Comparison of ENCODE assay signal across 25 cellular contexts in the genomic region with DNA sequence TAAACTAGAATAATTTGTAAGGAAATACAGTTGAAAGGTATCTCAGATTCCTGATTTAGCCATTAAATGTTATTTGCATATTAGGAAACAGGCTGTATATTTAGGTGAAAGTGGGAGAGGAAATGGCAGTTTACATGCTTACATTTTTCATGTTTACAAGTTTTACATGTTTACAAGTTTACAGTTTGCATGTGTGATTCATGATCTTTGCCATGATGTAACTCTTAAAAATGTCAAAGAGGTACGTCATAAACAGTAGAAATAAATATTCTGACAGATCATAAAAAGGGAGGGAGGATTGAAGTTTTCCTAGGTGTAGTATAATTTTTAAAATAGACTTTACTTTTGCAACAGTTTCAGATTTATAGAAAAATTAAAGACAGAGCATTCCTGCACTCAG.
"Had no signal": no experiment of that assay in that cellular context is flagged by ENCODE, and none has a peak within 500 bp of the region (broad histone marks: within the 10 kb centered on the region; RNA-seq: fewer than 3 reads in every experiment).

No MANE protein-coding gene starts in this region.

- H3K27ac ChIP-seq: colonic mucosa, esophagus squamous epithelium, gastrocnemius medialis, heart left ventricle, hepatocyte, psoas muscle, sigmoid colon, testis, tibial artery had no signal

- H3K27me3 Mint-ChIP-seq: dendritic cell treated with granulocyte-macrophage colony-stimulating factor and Interleukin-4, amounts not matched to agents 40 ng/mL and 50 ng/mL, for 4 days; memory B cell; type B pancreatic cell had no signal

- H3K9me3 Mint-ChIP-seq: dendritic cell treated with granulocyte-macrophage colony-stimulating factor and Interleukin-4, amounts not matched to agents 40 ng/mL and 50 ng/mL, for 4 days; memory B cell; natural killer cell; stimulated activated effector memory CD8-positive, alpha-beta T cell treated with anti-CD3 and anti-CD28 coated beads, Interleukin-12 subunit alpha, Interleukin-12 subunit beta, amount 100 ng/mL, for 72 hours; type B pancreatic cell had no signal

- H2AFZ ChIP-seq: hepatocyte had no signal

- H3K27ac Mint-ChIP-seq: dendritic cell treated with granulocyte-macrophage colony-stimulating factor and Interleukin-4, amounts not matched to agents 40 ng/mL and 50 ng/mL, for 4 days; memory B cell; stimulated activated effector memory CD8-positive, alpha-beta T cell treated with anti-CD3 and anti-CD28 coated beads, Interleukin-12 subunit alpha, Interleukin-12 subunit beta, amount 100 ng/mL, for 72 hours; type B pancreatic cell had no signal

- ATAC-seq: gastrocnemius medialis; heart left ventricle; left lobe of liver; natural killer cell; psoas muscle; right cardiac atrium; stimulated activated effector memory CD8-positive, alpha-beta T cell treated with anti-CD3 and anti-CD28 coated beads, Interleukin-12 subunit alpha, Interleukin-12 subunit beta, amount 100 ng/mL, for 72 hours; stimulated activated naive CD8-positive, alpha-beta T cell treated with anti-CD3 and anti-CD28 coated beads, Interleukin-15, Interleukin-2, amounts not matched to agents 100 U/mL and 50 U/mL, for 24 hours had no signal

- H3K4me3 ChIP-seq: colonic mucosa, esophagus squamous epithelium, gastrocnemius medialis, heart left ventricle, hepatocyte, lung, psoas muscle, sigmoid colon, testis, tibial artery had no signal

- H3K9me3 ChIP-seq: colonic mucosa, esophagus squamous epithelium, gastrocnemius medialis, heart left ventricle, psoas muscle, sigmoid colon, testis, tibial artery had no signal

- H3K4me3 Mint-ChIP-seq: dendritic cell treated with granulocyte-macrophage colony-stimulating factor and Interleukin-4, amounts not matched to agents 40 ng/mL and 50 ng/mL, for 4 days; memory B cell; stimulated activated effector memory CD8-positive, alpha-beta T cell treated with anti-CD3 and anti-CD28 coated beads, Interleukin-12 subunit alpha, Interleukin-12 subunit beta, amount 100 ng/mL, for 72 hours; type B pancreatic cell had no signal

- H3K36me3 ChIP-seq: colonic mucosa, esophagus squamous epithelium, gastrocnemius medialis, heart left ventricle, sigmoid colon, tibial artery had no signal

- H3K36me3 Mint-ChIP-seq: natural killer cell had no signal

- H3K4me1 ChIP-seq: colonic mucosa, testis had no signal

- H3K27me3 ChIP-seq: colonic mucosa, esophagus squamous epithelium, gastrocnemius medialis, heart left ventricle, hepatocyte, sigmoid colon, testis, tibial artery had no signal

- H3K4me2 ChIP-seq: hepatocyte had no signal

- DNase-seq: colonic mucosa; effector CD8-positive, alpha-beta T cell; erythroblast; esophagus squamous epithelium; foreskin fibroblast; gastrocnemius medialis; heart left ventricle; kidney; natural killer cell; psoas muscle; right cardiac atrium; sigmoid colon; stimulated activated CD4-positive, alpha-beta T cell treated with anti-CD3 and anti-CD28 coated beads, Interleukin-2, amount 100 ng/mL, for 24 hours; stimulated activated CD4-positive, alpha-beta T cell treated with anti-CD3 and anti-CD28 coated beads, Interleukin-4, amount 100 ng/mL, for 24 hours; stimulated activated naive CD8-positive, alpha-beta T cell treated with anti-CD3 and anti-CD28 coated beads, Interleukin-15, Interleukin-2, amounts not matched to agents 100 U/mL and 50 U/mL, for 24 hours; substantia nigra; testis; tibial artery had no signal
